ENCODE assay signal across 20 cellular contexts in genomic region chr1:45721207-45721606, GRCh38. TPM values are rescaled to one million over a fixed set of nuclear protein-coding genes. Genes with fewer than 3 reads are reported as not detected.
DNase-seq lines count a peak whose midpoint lies in the region; ATAC-seq and TF ChIP-seq lines count a peak whose summit lies in the region.
"Had no signal": no experiment of that assay in that cellular context is flagged by ENCODE, and none has a peak within 500 bp of the region (broad histone marks: within the 10 kb centered on the region; RNA-seq: fewer than 3 reads in every experiment).

No MANE protein-coding gene starts in this region.

- TF ChIP-seq CTCF in fibroblast of lung (conservative IDR thresholded peaks at IDR 0.05 in 1 of 2, IDR thresholded peaks at IDR 0.05 in 1 of 2; ENCODE audit: low read depth in 1 of 2, low read length in 2 of 2) (no peak), osteocyte (IDR thresholded peaks at IDR 0.05) (no peak), GM13976 (IDR thresholded peaks at IDR 0.05; ENCODE audit: borderline replicate concordance, control extremely low read depth, extremely low read depth, insufficient read depth, missing control alignments) (no peak), WERI-Rb-1 (IDR thresholded peaks at IDR 0.05; ENCODE audit: low read depth, low read length) (no peak)

- no peak overlapping the region for H3K4me3 Mint-ChIP-seq in osteocyte (ENCODE audit: unreplicated experiment)
- H3K4me3 Mint-ChIP-seq: activated CD8-positive, alpha-beta T cell treated with anti-CD3 and anti-CD28 coated beads for 36 hours; activated naive CD8-positive, alpha-beta T cell treated with anti-CD3 and anti-CD28 coated beads, Interleukin-2, amount 50 U/mL, for 24 hours; B cell; central memory CD8-positive, alpha-beta T cell; H9 had no signal

- H3K9ac ChIP-seq in fibroblast of lung (ENCODE audit: insufficient read depth, low read length): no peak overlapping the region

- H3K4me3 ChIP-seq in fibroblast of lung (replicated peaks in 1 of 4; ENCODE audit: control extremely low read depth in 1 of 4, insufficient read depth in 1 of 4, low read depth in 3 of 4, low read length in 4 of 4): no peak overlapping the region
- no peak overlapping the region for H3K4me3 ChIP-seq in WERI-Rb-1 (ENCODE audit: low read depth, low read length)
- H3K4me3 ChIP-seq: skin epidermis, testis had no signal

- in situ Hi-C loops in GM13976 (cut with MboI; ENCODE audit: low sequenced_read_pairs, unreplicated experiment): no loop called here

- no peak overlapping the region for H3K4me2 ChIP-seq in fibroblast of lung (ENCODE audit: extremely low read depth, insufficient read depth, low read length)

- H4K20me1 ChIP-seq in fibroblast of lung (ENCODE audit: control insufficient read depth, extremely low read depth, insufficient read depth, low read length): no peaks in the 10 kb centered on the region

- no peaks in the 10 kb centered on the region for H3K36me3 ChIP-seq in fibroblast of lung (ENCODE audit: control insufficient read depth, insufficient read depth, low read length)
- H3K36me3 ChIP-seq in WERI-Rb-1: peaks cover 2% of the 10 kb centered on the region; the same call in 1 of the 2 replicates

- H3K4me1 Mint-ChIP-seq in osteocyte (ENCODE audit: unreplicated experiment): peaks cover 31% of the 10 kb centered on the region
- H3K4me1 Mint-ChIP-seq: activated naive CD8-positive, alpha-beta T cell treated with anti-CD3 and anti-CD28 coated beads, Interleukin-2, amount 50 U/mL, for 24 hours; B cell; central memory CD8-positive, alpha-beta T cell had no signal

- no peaks in the 10 kb centered on the region for H3K79me2 ChIP-seq in fibroblast of lung (ENCODE audit: control insufficient read depth, insufficient read depth, low read length)

- no peak for ATAC-seq in HG02588 (IDR thresholded peaks at IDR 0.05; ENCODE audit: unreplicated experiment)
- ATAC-seq: activated CD8-positive, alpha-beta T cell treated with anti-CD3 and anti-CD28 coated beads for 36 hours; activated naive CD8-positive, alpha-beta T cell treated with anti-CD3 and anti-CD28 coated beads, Interleukin-2, amount 50 U/mL, for 24 hours had no signal

- H3K27ac ChIP-seq in fibroblast of lung (ENCODE audit: insufficient read depth, low read length) (no peak overlapping the region), WERI-Rb-1 (no peak overlapping the region)
- H3K27ac ChIP-seq: testis, VCaP had no signal

- H3K9me3 ChIP-seq in fibroblast of lung (ENCODE audit: control insufficient read depth, insufficient read depth, low read depth, low read length) (no peaks in the 10 kb centered on the region), WERI-Rb-1 (ENCODE audit: severe bottlenecking) (no peaks in the 10 kb centered on the region)
- H3K9me3 ChIP-seq: testis had no signal

- no peaks in the 10 kb centered on the region for H3K27me3 ChIP-seq in fibroblast of lung (ENCODE audit: control insufficient read depth, insufficient read depth, low read length)
- no peaks in the 10 kb centered on the region for H3K27me3 ChIP-seq in WERI-Rb-1 (ENCODE audit: insufficient read depth, low read depth, severe bottlenecking)
- H3K27me3 ChIP-seq: testis had no signal

- H3K9me3 Mint-ChIP-seq in osteocyte (ENCODE audit: unreplicated experiment): no peaks in the 10 kb centered on the region
- H3K9me3 Mint-ChIP-seq: activated CD8-positive, alpha-beta T cell treated with anti-CD3 and anti-CD28 coated beads for 36 hours; activated naive CD8-positive, alpha-beta T cell treated with anti-CD3 and anti-CD28 coated beads, Interleukin-2, amount 50 U/mL, for 24 hours; central memory CD8-positive, alpha-beta T cell; H9 had no signal

- no peak overlapping the region for H2AFZ ChIP-seq in fibroblast of lung (ENCODE audit: low read length)

- H3K27ac Mint-ChIP-seq in osteocyte (ENCODE audit: unreplicated experiment): peak overlapping the region; percentile 82
- H3K27ac Mint-ChIP-seq: activated CD8-positive, alpha-beta T cell treated with anti-CD3 and anti-CD28 coated beads for 36 hours; activated naive CD8-positive, alpha-beta T cell treated with anti-CD3 and anti-CD28 coated beads, Interleukin-2, amount 50 U/mL, for 24 hours; B cell; H9 had no signal

- DNase-seq in GM03348 (ENCODE audit: low spot score) (peak; percentile 35), NCI-H82 treated with DMSO at 0.1 percent for 48 hours (lab: John Stamatoyannopoulos, UW; ENCODE audit: unreplicated experiment) (peak; percentile 4), fibroblast of lung (ENCODE audit: low read depth in 2 of 2) (peak; percentile 35 to 72), osteocyte (ENCODE audit: extremely low spot score, unreplicated experiment) (no peak), GM13976 (ENCODE audit: low spot score) (no peak), iPS-NIHi7 (ENCODE audit: extremely low spot score) (no peak), WERI-Rb-1 (no peak)
- DNase-seq: activated CD8-positive, alpha-beta T cell treated with anti-CD3 and anti-CD28 coated beads for 36 hours; activated naive CD8-positive, alpha-beta T cell treated with anti-CD3 and anti-CD28 coated beads, Interleukin-2, amount 50 U/mL, for 24 hours; H9; NK-92 treated with Interleukin-12 subunit alpha and Interleukin-12 subunit beta, amount 100 ng/mL, for 24 hours; stimulated activated CD4-positive, alpha-beta T cell treated with anti-CD3 and anti-CD28 coated beads, Interleukin-4, amount 100 ng/mL, for 4 hours; stimulated activated CD8-positive, alpha-beta memory T cell treated with anti-CD3 and anti-CD28 coated beads, Interleukin-4, amount 100 ng/mL, for 48 hours; T-helper 1 cell; testis had no signal

- H3K36me3 Mint-ChIP-seq in osteocyte (ENCODE audit: unreplicated experiment): peaks cover 8% of the 10 kb centered on the region

- peaks cover 3% of the 10 kb centered on the region for H3K4me1 ChIP-seq in fibroblast of lung (ENCODE audit: control insufficient read depth, extremely low read depth, insufficient read depth, low read length)
- H3K4me1 ChIP-seq: testis had no signal

- no peaks in the 10 kb centered on the region for H3K27me3 Mint-ChIP-seq in osteocyte (ENCODE audit: unreplicated experiment)
- H3K27me3 Mint-ChIP-seq: activated CD8-positive, alpha-beta T cell treated with anti-CD3 and anti-CD28 coated beads for 36 hours; activated naive CD8-positive, alpha-beta T cell treated with anti-CD3 and anti-CD28 coated beads, Interleukin-2, amount 50 U/mL, for 24 hours; B cell; central memory CD8-positive, alpha-beta T cell had no signal

RNA-seq across cellular contexts. Expression of gene IPP, which starts 29.2 kb away (rescaled TPM):
- total RNA-seq in fibroblast of lung: 10.3 and 15.2 TPM in 2 replicates
- 9.9 and 11.0 TPM in 2 replicates for polyA plus RNA-seq in fibroblast of lung
- 10.3 and 11.6 TPM in 2 replicates for polyA plus RNA-seq in fibroblast of lung (2012)
- 2.2 and 2.9 TPM in 2 replicates for polyA minus RNA-seq in fibroblast of lung (ENCODE audit: low replicate concordance)
- 21.9 and 24.9 TPM in 2 replicates for total RNA-seq in osteocyte

RNA-seq across cellular contexts. Expression of gene TMEM69, which starts 33.2 kb away (rescaled TPM):
- total RNA-seq in fibroblast of lung (9.5 and 10.2 TPM in 2 replicates), osteocyte (20.0 and 23.1 TPM in 2 replicates)
- polyA plus RNA-seq in fibroblast of lung: 42.6 and 54.3 TPM in 2 replicates
- 19.0 and 24.2 TPM in 2 replicates for polyA plus RNA-seq in fibroblast of lung (2012)
- polyA minus RNA-seq in fibroblast of lung (ENCODE audit: low replicate concordance): 9.7 and 23.9 TPM in 2 replicates

RNA-seq across cellular contexts. Expression of gene GPBP1L1, which starts 34.9 kb away (rescaled TPM):
- total RNA-seq in fibroblast of lung (77.8 and 104 TPM in 2 replicates), osteocyte (87.2 and 96.0 TPM in 2 replicates)
- polyA plus RNA-seq in fibroblast of lung: 61.7 and 77.2 TPM in 2 replicates
- 30.5 and 38.6 TPM in 2 replicates for polyA plus RNA-seq in fibroblast of lung (2012)
- 27.3 and 43.5 TPM in 2 replicates for polyA minus RNA-seq in fibroblast of lung (ENCODE audit: low replicate concordance)

Comparison
In these comparisons a context has a peak if more than half of its experiments do, and no peak if none do; other contexts are left out.
1. DNase-seq: peak in GM03348 (single experiment), NCI-H82 treated with DMSO at 0.1 percent for 48 hours (single experiment) and fibroblast of lung (2 of 2); none in osteocyte (single experiment), GM13976 (single experiment), iPS-NIHi7 (single experiment) and WERI-Rb-1 (single experiment).